In genomic region chr20:59821788-59822187, GRCh38 we compare ENCODE assay signal across 2 cellular contexts.
TF ChIP-seq lines count a peak whose summit lies in the region.

No MANE protein-coding gene starts in this region.

TF ChIP-seq in SK-N-SH, 30 proteins besides CTCF, POLR2A, EP300 and RAD21 (continued from another document):
- no peak for TF ChIP-seq USF1 (IDR thresholded peaks at IDR 0.05; ENCODE audit: borderline replicate concordance, low read depth)

TF ChIP-seq in SK-N-SH treated with all-trans-retinoic acid at 6 μM for 48 hours, 23 proteins besides CTCF, POLR2A, EP300 and RAD21 (continued from another document):
- no peak for TF ChIP-seq CREB5 (CRISPR knock-in tag; IDR thresholded peaks at IDR 0.05; ENCODE audit: low read depth)
TF ChIP-seq in SK-N-SH treated with all-trans-retinoic acid at 6 μM for 48 hours: peak in this region for 0.
